19 cellular contexts compared by ENCODE assay signal in genomic region chr1:15674760-15675159, GRCh38.
"Had no signal": no experiment of that assay in that cellular context is flagged by ENCODE, and none has a peak within 500 bp of the region (broad histone marks: within the 10 kb centered on the region; RNA-seq: fewer than 3 reads in every experiment).

No MANE protein-coding gene starts in this region.

- DNase-seq: activated CD4-positive, alpha-beta T cell treated with anti-CD3 and anti-CD28 coated beads, Interleukin-2, amount 10 ng/mL, durations not matched to agents 7 days and 5 days; activated CD4-positive, CD25-positive, alpha-beta regulatory T cell; activated effector memory CD4-positive, alpha-beta T cell treated with Interleukin-2 at 50 U/mL for 16 hours; activated naive CD8-positive, alpha-beta T cell treated with anti-CD3 and anti-CD28 coated beads for 36 hours; activated T-cell treated with anti-CD3 and anti-CD28 coated beads, Interleukin-2, amount 50 U/mL, for 1 hour; brain microvascular endothelial cell; cerebellar nuclear complex; glutamatergic neuron; immature natural killer cell; left cardiac atrium; mucosa of descending colon; natural killer cell; sigmoid colon; stimulated activated CD4-positive, alpha-beta T cell treated with anti-CD3 and anti-CD28 coated beads, Interleukin-12 subunit alpha, Interleukin-12 subunit beta, amount 100 ng/mL, for 4 hours; stimulated activated naive CD4-positive, alpha-beta T cell; substantia nigra; T-cell; transverse colon had no signal

- ATAC-seq: esophagus mucosa, mucosa of descending colon, natural killer cell, T-cell had no signal
